Comparison of ENCODE assay signal across 9 cellular contexts in the genomic region with DNA sequence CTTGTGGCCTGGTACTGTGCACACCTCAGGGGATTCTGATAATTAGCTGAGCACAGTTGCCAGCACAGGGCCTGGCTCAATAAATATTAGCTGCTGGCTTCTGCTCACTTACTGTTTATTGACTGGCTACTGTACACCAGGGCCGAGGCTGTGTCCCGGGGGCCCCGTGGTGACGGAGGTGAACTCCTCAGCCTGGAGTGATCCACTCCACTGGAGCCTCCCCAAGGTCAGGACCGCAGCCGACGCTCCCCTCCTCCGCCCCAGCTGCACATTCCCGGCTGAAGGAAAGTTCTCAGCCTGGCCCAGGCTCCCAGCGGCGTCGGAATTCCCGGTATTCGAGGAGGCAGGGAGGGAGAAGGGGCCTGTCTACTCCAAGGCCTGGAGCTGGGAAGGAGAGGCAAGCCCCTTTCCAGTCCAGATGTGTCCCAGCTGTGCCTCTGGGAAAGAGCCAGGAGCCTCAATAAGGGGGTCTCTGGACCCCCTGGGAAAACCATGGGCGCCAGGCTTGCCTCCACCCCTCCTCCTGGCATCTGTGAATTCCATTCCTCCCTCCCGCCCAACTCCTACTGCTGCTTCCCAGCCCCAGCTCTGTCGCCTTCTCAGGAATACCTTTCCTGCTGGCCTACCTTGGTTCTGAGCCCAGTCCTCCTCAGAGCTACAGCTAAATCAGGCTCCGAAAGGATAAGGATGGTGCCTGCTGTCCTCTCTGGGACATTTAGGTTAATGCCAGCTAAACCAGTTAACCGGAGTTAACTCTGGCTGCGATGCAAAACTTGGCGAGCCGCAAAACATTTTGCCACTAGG. TPM values are rescaled to one million over a fixed set of nuclear protein-coding genes. Genes with fewer than 3 reads are reported as not detected.
DNase-seq lines count a peak whose midpoint lies in the region; ATAC-seq, FAIRE-seq and TF ChIP-seq lines count a peak whose summit lies in the region.
"Had no signal": no experiment of that assay in that cellular context is flagged by ENCODE, and none has a peak within 500 bp of the region (broad histone marks: within the 10 kb centered on the region; RNA-seq: fewer than 3 reads in every experiment).

No MANE protein-coding gene starts in this region.

- H3K4me1 ChIP-seq in suprapubic skin = peaks cover 16% of the 10 kb centered on the region

- ATAC-seq in GM18861 (IDR thresholded peaks at IDR 0.05; ENCODE audit: unreplicated experiment) = no peak

- peak; percentile 67 for DNase-seq in HTR-8/SVneo (ENCODE audit: insufficient read length, low spot score)
- peak; percentile 74 for DNase-seq in cerebellar cortex (ENCODE audit: low spot score)
- no peak for DNase-seq in suprapubic skin (ENCODE audit: low spot score in 2 of 2)
- no peak for DNase-seq in NCI-H526 treated with DMSO at 0.1 percent for 48 hours (lab: John Stamatoyannopoulos, UW)
- no peak for DNase-seq in UCSD-AML1 (lab: John Stamatoyannopoulos, UW; ENCODE audit: unreplicated experiment)
- DNase-seq in Kasumi-1 (lab: John Stamatoyannopoulos, UW) = no peak

- H3K27ac ChIP-seq in layer of hippocampus (ENCODE audit: low read depth, low read length) (peak overlapping the region; percentile 57), suprapubic skin (peak overlapping the region; percentile 40)
- H3K27ac ChIP-seq: neutrophil had no signal

- no peaks in the 10 kb centered on the region for H3K9me3 ChIP-seq in suprapubic skin
- H3K9me3 ChIP-seq: neutrophil had no signal

- no peak for TF ChIP-seq POLR2A in suprapubic skin (IDR thresholded peaks at IDR 0.05)

- WGBS in suprapubic skin = 33% methylated on average over 13 of the region's 22 CpGs

- no peak for TF ChIP-seq CTCF in suprapubic skin (IDR thresholded peaks at IDR 0.05)

- H3K27me3 ChIP-seq in layer of hippocampus (ENCODE audit: control insufficient read depth, insufficient read depth, low read length) (no peaks in the 10 kb centered on the region), suprapubic skin (no peaks in the 10 kb centered on the region)

- no peak overlapping the region for H3K4me3 ChIP-seq in suprapubic skin

- no peak for TF ChIP-seq EP300 in suprapubic skin (IDR thresholded peaks at IDR 0.05)

- FAIRE-seq in HTR-8/SVneo (lab: Jason Lieb, UNC) = peak; percentile 72

- H3K36me3 ChIP-seq in suprapubic skin = peaks cover 34% of the 10 kb centered on the region

RNA-seq across cellular contexts. Expression of gene RPS16, which starts 7.2 kb away (rescaled TPM):
- 1,000 to 10,000 TPM; 1,096 to 2,035 (median 1,787) TPM for total RNA-seq in suprapubic skin

RNA-seq across cellular contexts. Expression of gene PLEKHG2, which starts 16.0 kb away (rescaled TPM):
- 10 to 100 TPM in 1 of 4 donors, 1 to 10 TPM in 3; 6.4 to 29.9 (median 7.7) TPM for total RNA-seq in suprapubic skin

RNA-seq across cellular contexts. Expression of gene SUPT5H, which starts 16.9 kb away (rescaled TPM):
- 100 to 1,000 TPM in 1 of 4 donors, 10 to 100 TPM in 3; 59.4 to 135 (median 75.4) TPM for total RNA-seq in suprapubic skin

RNA-seq across cellular contexts. Expression of gene ZFP36, which starts 21.9 kb away (rescaled TPM):
- 100 to 1,000 TPM; 426 to 850 (median 540) TPM for total RNA-seq in suprapubic skin

RNA-seq across cellular contexts. Expression of gene MED29, which starts 37.3 kb away (rescaled TPM):
- 10 to 100 TPM; 36.3 to 57.8 (median 48.0) TPM for total RNA-seq in suprapubic skin

Comparison
In these comparisons a context has a peak if more than half of its experiments do, and no peak if none do; other contexts are left out.
1. DNase-seq: peak in HTR-8/SVneo (single experiment) and cerebellar cortex (single experiment); none in suprapubic skin (0 of 2), NCI-H526 treated with DMSO at 0.1 percent for 48 hours (single experiment), UCSD-AML1 (single experiment) and Kasumi-1 (0 of 2).